In genomic region chr1:8002329-8003320, GRCh38 we compare ENCODE assay signal across 15 cellular contexts. TPM values are rescaled to one million over a fixed set of nuclear protein-coding genes. Genes with fewer than 3 reads are reported as not detected.
DNase-seq lines count a peak whose midpoint lies in the region; ATAC-seq, FAIRE-seq and TF ChIP-seq lines count a peak whose summit lies in the region.
"Had no signal": no experiment of that assay in that cellular context is flagged by ENCODE, and none has a peak within 500 bp of the region (broad histone marks: within the 10 kb centered on the region; RNA-seq: fewer than 3 reads in every experiment).

No MANE protein-coding gene starts in this region.

- H3K4me3 ChIP-seq in H1 (ENCODE audit: extremely low read depth in 1 of 4, insufficient read depth in 2 of 4, low read depth in 3 of 4, low read length in 4 of 4) = no peak overlapping the region
- no peak overlapping the region for H3K4me3 ChIP-seq in mesodermal cell (ENCODE audit: extremely low read depth, insufficient read depth, low read length, poor library complexity, severe bottlenecking)
- H3K4me3 ChIP-seq in uterus = no peak overlapping the region
- H3K4me3 ChIP-seq: ascending aorta, HAP-1 had no signal

- no peaks in the 10 kb centered on the region for H3K23me2 ChIP-seq in H1 (ENCODE audit: low read depth, low read length)

- H3K9me3 ChIP-seq in H1 (ENCODE audit: insufficient read depth in 2 of 2, low read depth in 1 of 2, low read length in 1 of 2) (no peaks in the 10 kb centered on the region), mesodermal cell (ENCODE audit: control insufficient read depth, low read length) (no peaks in the 10 kb centered on the region), uterus (no peaks in the 10 kb centered on the region)
- H3K9me3 ChIP-seq: ascending aorta, HAP-1 had no signal

- no peak overlapping the region for H2BK20ac ChIP-seq in H1 (ENCODE audit: low read length)

- no peak overlapping the region for H2BK5ac ChIP-seq in H1 (ENCODE audit: low read depth, low read length)

- H3K79me2 ChIP-seq in H1 (ENCODE audit: control insufficient read depth in 1 of 2, insufficient read depth in 2 of 2, low read length in 2 of 2) = no peaks in the 10 kb centered on the region

- POLR2A ChIA-PET in RWPE1 (lab: Yijun Ruan, JAX; ENCODE audit: low non-redundant PET) (no interaction called here), H1 (lab: Charles Lee; ENCODE audit: partially characterized antibody) (interaction anchor here (1.1 kb wide), 1 partner anchor 11 kb away, joined by 3 read pairs; no protein-coding TSS in a partner anchor)

- no peak overlapping the region for H3K4me2 ChIP-seq in H1 (ENCODE audit: insufficient read depth in 1 of 2, low read depth in 2 of 2, low read length in 2 of 2)
- H3K4me2 ChIP-seq: KMS-11 had no signal

- no peak overlapping the region for H3K4ac ChIP-seq in H1 (replicated peaks; ENCODE audit: insufficient read length, low read depth, low read length)

- TF ChIP-seq POLR2A in H1 (IDR thresholded peaks at IDR 0.05; ENCODE audit: control extremely low read depth in 1 of 2, low read depth in 2 of 2, low read length in 2 of 2) = no peak
- TF ChIP-seq POLR2A in uterus (IDR thresholded peaks at IDR 0.05) = no peak

- H2BK120ac ChIP-seq in H1 (replicated peaks; ENCODE audit: low read depth, low read length) = no peak overlapping the region

- no peak overlapping the region for H4K8ac ChIP-seq in H1 (ENCODE audit: extremely low read depth, insufficient read depth, low read length)

- H2BK15ac ChIP-seq in H1 (ENCODE audit: low read length) = no peak overlapping the region

- H3K79me1 ChIP-seq in H1 (ENCODE audit: low read depth, low read length) = no peaks in the 10 kb centered on the region

- intact Hi-C loops in uterus (cut with DNase I; ENCODE audit: low total_unique reads) = no loop called here

- H2AFZ ChIP-seq in H1 (ENCODE audit: low read length) = no peak overlapping the region

- no peak overlapping the region for H3K23ac ChIP-seq in H1 (ENCODE audit: insufficient read length)

- H3K56ac ChIP-seq in H1 (replicated peaks; ENCODE audit: insufficient read length, low read depth, low read length) = no peak overlapping the region

- TF ChIP-seq CTCF in RWPE1 (conservative IDR thresholded peaks at IDR 0.05; ENCODE audit: low read depth) (no peak), H1 (IDR thresholded peaks at IDR 0.05; ENCODE audit: control extremely low read depth in 1 of 3, insufficient read depth in 1 of 3, low read depth in 1 of 3, low read length in 3 of 3) (no peak), uterus (IDR thresholded peaks at IDR 0.05) (no peak)

- H3K27me3 ChIP-seq in H1 (replicated peaks in 1 of 4; ENCODE audit: control insufficient read depth in 3 of 4, extremely low read depth in 1 of 4, insufficient read depth in 3 of 4, low read length in 3 of 4) = no peaks in the 10 kb centered on the region
- H3K27me3 ChIP-seq in uterus = no peaks in the 10 kb centered on the region
- H3K27me3 ChIP-seq: ascending aorta had no signal

- H3K4me1 ChIP-seq in H1 (replicated peaks in 1 of 4; ENCODE audit: control insufficient read depth in 3 of 4, insufficient read depth in 4 of 4, low read length in 3 of 4) (peaks cover 4 to 19% (median 12%) of the 10 kb centered on the region in 4 experiments), mesodermal cell (ENCODE audit: control insufficient read depth, insufficient read depth, low read length, poor library complexity, severe bottlenecking) (peaks cover 30% of the 10 kb centered on the region), uterus (peaks cover 6% of the 10 kb centered on the region in 2 donors)
- H3K4me1 ChIP-seq: HAP-1 had no signal

- peak overlapping the region; percentile 98; the same call in 1 of the 2 replicates for H2AK5ac ChIP-seq in H1 (ENCODE audit: low read depth, low read length)

- CTCF ChIA-PET in RWPE1 (lab: Yijun Ruan, JAX) (no interaction called here), H1 (lab: Charles Lee; ENCODE audit: partially characterized antibody) (interaction anchor here (0.9 to 1.8 kb wide), 3 partner anchors 18 to 341 kb away, joined by 3 to 4 read pairs (median 3); no protein-coding TSS in a partner anchor)

- no peak overlapping the region for H4K91ac ChIP-seq in H1 (replicated peaks; ENCODE audit: insufficient read length, low read length)

- ATAC-seq in GM18498 (IDR thresholded peaks at IDR 0.05; ENCODE audit: unreplicated experiment) (no peak), GM19467 (IDR thresholded peaks at IDR 0.05; ENCODE audit: unreplicated experiment) (no peak)

- H3K36me3 ChIP-seq in H1 (ENCODE audit: control insufficient read depth in 2 of 4, insufficient read depth in 4 of 4, low read length in 3 of 4) = no peaks in the 10 kb centered on the region; a peak in 1 of 8 replicates
- H3K36me3 ChIP-seq in mesodermal cell (ENCODE audit: control insufficient read depth, insufficient read depth, low read length) = peaks cover 3% of the 10 kb centered on the region
- no peaks in the 10 kb centered on the region for H3K36me3 ChIP-seq in uterus
- H3K36me3 ChIP-seq: ascending aorta, HAP-1 had no signal

- 0 out of 2 replicates have a peak overlapping the region, but pooled peaks have one; percentile 90 for H2BK12ac ChIP-seq in H1 (ENCODE audit: low read depth, low read length)

- H3K18ac ChIP-seq in H1 (ENCODE audit: extremely low read depth, low read length) = no peak overlapping the region; the same call in 1 of the 2 replicates

- H3K27ac ChIP-seq in RWPE1 (peak overlapping the region; percentile 86), H1 (ENCODE audit: low read depth, low read length) (no peak overlapping the region), mesodermal cell (ENCODE audit: low read depth, low read length, severe bottlenecking) (peak overlapping the region; percentile 10), uterus (peak overlapping the region; percentile 37 to 64)
- H3K27ac ChIP-seq: ascending aorta, KMS-11 had no signal

- FAIRE-seq in H1 (lab: Jason Lieb, UNC) = no peak

- H4K20me1 ChIP-seq in H1 (replicated peaks in 1 of 2; ENCODE audit: control insufficient read depth in 1 of 2, insufficient read depth in 2 of 2, low read length in 2 of 2) = no peaks in the 10 kb centered on the region

- DNase-seq in RWPE1 (ENCODE audit: low spot score) (no peak), H1 (ENCODE audit: low read depth in 1 of 2, low spot score in 2 of 2) (no peak), uterus (no peak), DMS 273 treated with DMSO at 0.1 percent for 48 hours (lab: John Stamatoyannopoulos, UW) (no peak)
- DNase-seq: dermis blood vessel endothelial cell; DMS79 treated with DMSO at 0.1 percent for 48 hours; NCI-H1417 treated with DMSO at 0.1 percent for 48 hours; NCI-H345; stimulated activated naive CD4-positive, alpha-beta T cell had no signal

- no peak overlapping the region for H3K9ac ChIP-seq in H1 (replicated peaks in 1 of 4; ENCODE audit: extremely low read depth in 1 of 4, low read depth in 3 of 4, low read length in 3 of 4)
- H3K9ac ChIP-seq: KMS-11 had no signal

- no peak overlapping the region for H4K5ac ChIP-seq in H1 (ENCODE audit: insufficient read length, low read depth, low read length)

- H3K14ac ChIP-seq in H1 (ENCODE audit: insufficient read length) = no peak overlapping the region

- WGBS in H1 (ENCODE audit: extremely low coverage in 1 of 2, insufficient coverage in 1 of 2, insufficient read length in 1 of 2, insufficient replicate concordance in 2 of 2, low coverage in 1 of 2, low lambda C conversion rate in 2 of 2, missing lambda C conversion rate in 1 of 2), 2 experiments = 93% methylated on average over 10 of the region's 10 CpGs; no CpG with 5 or more reads in 1 of the 2 experiments
- WGBS in mesodermal cell (ENCODE audit: insufficient coverage in 2 of 2), 2 experiments = 86 to 100% methylated on average over 8 to 9 of the region's 10 CpGs

- no peak for TF ChIP-seq RAD21 in H1 (IDR thresholded peaks at IDR 0.05 in 1 of 2, conservative IDR thresholded peaks at IDR 0.05 in 1 of 2; ENCODE audit: low read depth in 2 of 2, low read length in 2 of 2)

- no peak for TF ChIP-seq EP300 in H1 (IDR thresholded peaks at IDR 0.05; ENCODE audit: borderline replicate concordance in 1 of 2, low read depth in 2 of 2, low read length in 2 of 2)

TF ChIP-seq in H1, 55 proteins besides CTCF, POLR2A, EP300 and RAD21:
- TF ChIP-seq CEBPB (IDR thresholded peaks at IDR 0.05; ENCODE audit: low read depth, low read length) = no peak
- no peak for TF ChIP-seq TAF7 (optimal IDR thresholded peaks at IDR 0.05; ENCODE audit: borderline replicate concordance, low read depth, low read length)
- TF ChIP-seq RNF2 (IDR thresholded peaks at IDR 0.05; ENCODE audit: borderline replicate concordance, low read depth, low read length, missing control alignments, poor library complexity, severe bottlenecking) = no peak
- TF ChIP-seq TAF1 (IDR thresholded peaks at IDR 0.05; ENCODE audit: low read depth, low read length) = no peak
- TF ChIP-seq RFX5 (IDR thresholded peaks at IDR 0.05; ENCODE audit: borderline replicate concordance, low read depth, low read length) = no peak
- no peak for TF ChIP-seq PHF8 (conservative IDR thresholded peaks at IDR 0.05; ENCODE audit: low read depth, low read length)
- TF ChIP-seq BACH1 (IDR thresholded peaks at IDR 0.05; ENCODE audit: low read length) = no peak

RNA-seq across cellular contexts. Expression of gene ERRFI1, which starts 23.5 kb away (rescaled TPM):
- total RNA-seq in H1 (2021; fragmentation: NEBNext Ultra II Directional; extraction: Animal tissue kit (Norgen Biotek cat#: 25700)) = 46.1 TPM in 2 replicates
- 18.2 and 23.4 TPM in 2 replicates for polyA plus RNA-seq in H1 (2011; rRNA removed)
- polyA plus RNA-seq in H1 (2011; cell fraction: cytosol; rRNA removed) = 20.6 TPM
- 12.9 TPM for polyA plus RNA-seq in H1 (2011; cell fraction: nucleus; rRNA removed)
- 18.2 to 29.2 TPM (median 23.7 TPM) in 4 replicates for polyA plus RNA-seq in H1 (2012, experiment 1 of 2)
- 6.5 TPM for polyA plus RNA-seq in H1 (2012, experiment 2 of 2)
- polyA plus RNA-seq in H1 (2013, experiment 1 of 2) = 43.2 TPM
- polyA plus RNA-seq in H1 (2013, experiment 2 of 2) = 43.3 TPM
- polyA minus RNA-seq in H1 (2011; rRNA and poly(A)+ RNA removed) = 17.3 and 18.7 TPM in 2 replicates
- polyA minus RNA-seq in H1 (2011; cell fraction: cytosol; rRNA and poly(A)+ RNA removed) = 9.9 TPM
- polyA minus RNA-seq in H1 (2011; cell fraction: nucleus; rRNA and poly(A)+ RNA removed) = 16.3 TPM
- polyA plus RNA-seq in mesodermal cell (2013, experiment 1 of 2) = 154 TPM
- polyA plus RNA-seq in mesodermal cell (2013, experiment 2 of 2) = 155 TPM
- 10 to 100 TPM; 19.0 to 67.6 (median 39.6) TPM for total RNA-seq in uterus

RNA-seq across cellular contexts. Expression of gene PARK7, which starts 41.1 kb away (rescaled TPM):
- total RNA-seq in H1 (2021; fragmentation: NEBNext Ultra II Directional; extraction: Animal tissue kit (Norgen Biotek cat#: 25700)) = 377 and 383 TPM in 2 replicates
- 146 and 206 TPM in 2 replicates for polyA plus RNA-seq in H1 (2011; rRNA removed)
- polyA plus RNA-seq in H1 (2011; cell fraction: cytosol; rRNA removed) = 309 TPM
- polyA plus RNA-seq in H1 (2011; cell fraction: nucleus; rRNA removed) = 64.1 TPM
- 445 to 532 TPM (median 477 TPM) in 4 replicates for polyA plus RNA-seq in H1 (2012, experiment 1 of 2)
- 132 TPM for polyA plus RNA-seq in H1 (2012, experiment 2 of 2)
- 265 TPM for polyA plus RNA-seq in H1 (2013, experiment 1 of 2)
- polyA plus RNA-seq in H1 (2013, experiment 2 of 2) = 265 TPM
- polyA minus RNA-seq in H1 (2011; rRNA and poly(A)+ RNA removed) = 67.8 and 86.5 TPM in 2 replicates
- 67.4 TPM for polyA minus RNA-seq in H1 (2011; cell fraction: cytosol; rRNA and poly(A)+ RNA removed)
- 45.1 TPM for polyA minus RNA-seq in H1 (2011; cell fraction: nucleus; rRNA and poly(A)+ RNA removed)
- 333 TPM for polyA plus RNA-seq in mesodermal cell (2013, experiment 1 of 2)
- polyA plus RNA-seq in mesodermal cell (2013, experiment 2 of 2) = 316 TPM
- 100 to 1,000 TPM in 3 of 4 donors, 10 to 100 TPM in 1; 91.7 to 176 (median 166) TPM for total RNA-seq in uterus
